ENCODE assay signal across 1 cellular context in the genomic region with DNA sequence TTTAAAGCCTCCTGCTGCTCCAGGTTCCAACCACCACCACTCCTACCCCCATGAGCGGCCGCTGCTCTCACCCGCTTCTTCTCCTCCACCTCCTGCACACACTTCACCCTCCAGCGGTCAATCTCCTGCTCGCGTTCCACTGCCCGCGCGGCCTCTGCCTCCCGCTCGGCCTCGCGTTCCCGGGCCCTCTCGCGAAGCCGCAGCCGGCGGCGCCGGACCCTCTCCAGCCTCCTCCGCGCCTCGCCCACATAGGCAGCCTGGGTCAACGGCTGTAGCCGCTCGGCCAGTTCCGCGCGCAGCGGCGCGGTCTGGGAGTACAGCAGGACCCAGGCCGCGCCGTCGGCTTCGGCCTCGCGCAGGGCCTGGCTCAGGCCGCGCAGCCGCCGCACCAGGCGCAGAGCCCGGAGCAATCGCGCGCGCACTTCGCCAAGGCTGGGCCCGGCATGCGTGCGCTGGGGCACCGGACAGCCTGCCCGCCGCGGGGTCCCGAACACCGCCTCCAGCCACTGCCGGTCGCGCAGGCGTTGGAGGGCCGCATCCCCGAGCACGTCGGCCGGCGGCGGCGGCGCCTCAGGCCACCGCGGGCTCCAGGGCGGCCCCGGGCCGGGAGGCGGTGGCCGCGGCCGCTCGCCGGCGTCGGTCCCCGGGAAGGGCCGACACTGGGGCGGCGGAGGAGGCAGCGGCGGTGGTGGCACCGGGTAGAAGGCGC.
A peak's percentile ranks its signal among the peaks of the same experiment; 100 is the strongest.
TF ChIP-seq lines count a peak whose summit lies in the region.

No MANE protein-coding gene starts in this region.

TF ChIP-seq in WTC11, 78 proteins besides CTCF, POLR2A, EP300 and RAD21 (continued from another document and continues in another):
- TF ChIP-seq, protein P1, sequence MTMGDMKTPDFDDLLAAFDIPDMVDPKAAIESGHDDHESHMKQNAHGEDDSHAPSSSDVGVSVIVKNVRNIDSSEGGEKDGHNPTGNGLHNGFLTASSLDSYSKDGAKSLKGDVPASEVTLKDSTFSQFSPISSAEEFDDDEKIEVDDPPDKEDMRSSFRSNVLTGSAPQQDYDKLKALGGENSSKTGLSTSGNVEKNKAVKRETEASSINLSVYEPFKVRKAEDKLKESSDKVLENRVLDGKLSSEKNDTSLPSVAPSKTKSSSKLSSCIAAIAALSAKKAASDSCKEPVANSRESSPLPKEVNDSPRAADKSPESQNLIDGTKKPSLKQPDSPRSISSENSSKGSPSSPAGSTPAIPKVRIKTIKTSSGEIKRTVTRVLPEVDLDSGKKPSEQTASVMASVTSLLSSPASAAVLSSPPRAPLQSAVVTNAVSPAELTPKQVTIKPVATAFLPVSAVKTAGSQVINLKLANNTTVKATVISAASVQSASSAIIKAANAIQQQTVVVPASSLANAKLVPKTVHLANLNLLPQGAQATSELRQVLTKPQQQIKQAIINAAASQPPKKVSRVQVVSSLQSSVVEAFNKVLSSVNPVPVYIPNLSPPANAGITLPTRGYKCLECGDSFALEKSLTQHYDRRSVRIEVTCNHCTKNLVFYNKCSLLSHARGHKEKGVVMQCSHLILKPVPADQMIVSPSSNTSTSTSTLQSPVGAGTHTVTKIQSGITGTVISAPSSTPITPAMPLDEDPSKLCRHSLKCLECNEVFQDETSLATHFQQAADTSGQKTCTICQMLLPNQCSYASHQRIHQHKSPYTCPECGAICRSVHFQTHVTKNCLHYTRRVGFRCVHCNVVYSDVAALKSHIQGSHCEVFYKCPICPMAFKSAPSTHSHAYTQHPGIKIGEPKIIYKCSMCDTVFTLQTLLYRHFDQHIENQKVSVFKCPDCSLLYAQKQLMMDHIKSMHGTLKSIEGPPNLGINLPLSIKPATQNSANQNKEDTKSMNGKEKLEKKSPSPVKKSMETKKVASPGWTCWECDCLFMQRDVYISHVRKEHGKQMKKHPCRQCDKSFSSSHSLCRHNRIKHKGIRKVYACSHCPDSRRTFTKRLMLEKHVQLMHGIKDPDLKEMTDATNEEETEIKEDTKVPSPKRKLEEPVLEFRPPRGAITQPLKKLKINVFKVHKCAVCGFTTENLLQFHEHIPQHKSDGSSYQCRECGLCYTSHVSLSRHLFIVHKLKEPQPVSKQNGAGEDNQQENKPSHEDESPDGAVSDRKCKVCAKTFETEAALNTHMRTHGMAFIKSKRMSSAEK (CRISPR knock-in tag; IDR thresholded peaks at IDR 0.05; ENCODE audit: borderline replicate concordance): no peak
- TF ChIP-seq SMAD4 (CRISPR knock-in tag; IDR thresholded peaks at IDR 0.05) (no peak), EMX1 (CRISPR knock-in tag; IDR thresholded peaks at IDR 0.05) (no peak), IRF2 (CRISPR knock-in tag; IDR thresholded peaks at IDR 0.05; ENCODE audit: borderline replicate concordance, low read depth) (no peak), PRRX2 (CRISPR knock-in tag; IDR thresholded peaks at IDR 0.05) (no peak), NFATC4 (CRISPR knock-in tag; IDR thresholded peaks at IDR 0.05) (no peak), FOXJ3 (CRISPR knock-in tag; IDR thresholded peaks at IDR 0.05; ENCODE audit: borderline replicate concordance) (no peak), NFYB (CRISPR knock-in tag; conservative IDR thresholded peaks at IDR 0.05; ENCODE audit: low read depth) (0 out of 2 replicates have a peak, but pooled peaks have one; percentile 29), SP1 (CRISPR knock-in tag; conservative IDR thresholded peaks at IDR 0.05) (no peak), CBFB (CRISPR knock-in tag; IDR thresholded peaks at IDR 0.05; ENCODE audit: low read depth) (0 out of 2 replicates have a peak, but pooled peaks have one; percentile 25), TEAD1 (CRISPR knock-in tag; IDR thresholded peaks at IDR 0.05) (no peak), ZNF263 (CRISPR knock-in tag; IDR thresholded peaks at IDR 0.05; ENCODE audit: low read depth) (no peak), ZNF121 (CRISPR knock-in tag; IDR thresholded peaks at IDR 0.05) (no peak; the same call in 1 of the 2 replicates), FOXP1 (CRISPR knock-in tag; IDR thresholded peaks at IDR 0.05; ENCODE audit: borderline replicate concordance) (peak; percentile 80), TEAD4 (CRISPR knock-in tag; IDR thresholded peaks at IDR 0.05) (no peak; the same call in 1 of the 2 replicates), FOXK1 (CRISPR knock-in tag; IDR thresholded peaks at IDR 0.05) (no peak), ZNF232 (CRISPR knock-in tag; IDR thresholded peaks at IDR 0.05) (no peak), ZBTB21 (CRISPR knock-in tag; IDR thresholded peaks at IDR 0.05; ENCODE audit: borderline replicate concordance) (no peak), ELF4 (CRISPR knock-in tag; IDR thresholded peaks at IDR 0.05; ENCODE audit: low read depth) (no peak)
- TF ChIP-seq, protein P2, sequence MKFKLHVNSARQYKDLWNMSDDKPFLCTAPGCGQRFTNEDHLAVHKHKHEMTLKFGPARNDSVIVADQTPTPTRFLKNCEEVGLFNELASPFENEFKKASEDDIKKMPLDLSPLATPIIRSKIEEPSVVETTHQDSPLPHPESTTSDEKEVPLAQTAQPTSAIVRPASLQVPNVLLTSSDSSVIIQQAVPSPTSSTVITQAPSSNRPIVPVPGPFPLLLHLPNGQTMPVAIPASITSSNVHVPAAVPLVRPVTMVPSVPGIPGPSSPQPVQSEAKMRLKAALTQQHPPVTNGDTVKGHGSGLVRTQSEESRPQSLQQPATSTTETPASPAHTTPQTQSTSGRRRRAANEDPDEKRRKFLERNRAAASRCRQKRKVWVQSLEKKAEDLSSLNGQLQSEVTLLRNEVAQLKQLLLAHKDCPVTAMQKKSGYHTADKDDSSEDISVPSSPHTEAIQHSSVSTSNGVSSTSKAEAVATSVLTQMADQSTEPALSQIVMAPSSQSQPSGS (CRISPR knock-in tag; IDR thresholded peaks at IDR 0.05; ENCODE audit: borderline replicate concordance, low read depth): no peak
- TF ChIP-seq, protein P3, sequence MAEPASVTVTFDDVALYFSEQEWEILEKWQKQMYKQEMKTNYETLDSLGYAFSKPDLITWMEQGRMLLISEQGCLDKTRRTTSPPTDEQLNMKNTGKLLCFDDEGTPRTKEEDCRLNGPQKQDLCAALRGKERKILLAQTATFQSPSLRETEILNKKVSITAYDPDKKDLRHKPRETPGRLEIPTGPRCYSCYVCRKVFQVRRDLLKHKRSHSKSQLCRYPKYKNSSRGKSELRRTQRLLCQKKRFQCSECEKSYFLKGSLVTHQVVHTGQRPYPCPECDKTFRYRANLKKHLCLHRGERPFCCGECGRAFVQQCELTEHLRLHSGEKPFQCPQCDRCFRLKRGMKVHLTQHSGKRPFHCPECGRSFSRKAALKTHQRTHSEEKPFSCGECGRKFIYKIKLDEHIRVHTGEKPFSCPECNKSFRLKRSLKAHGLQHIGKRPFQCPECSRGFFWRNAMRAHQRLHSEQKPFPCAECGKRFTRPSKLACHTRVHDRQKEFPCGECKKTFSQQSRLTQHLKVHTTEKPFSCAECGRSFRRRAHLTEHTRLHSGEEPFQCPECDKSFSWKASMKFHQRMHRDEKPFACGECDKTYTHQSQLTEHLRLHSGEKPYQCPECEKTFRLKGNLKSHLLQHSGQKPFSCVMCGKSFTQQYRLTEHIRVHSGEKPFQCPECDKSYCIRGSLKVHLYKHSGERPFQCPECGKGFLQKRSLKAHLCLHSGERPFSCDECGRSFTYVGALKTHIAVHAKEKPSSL (CRISPR knock-in tag; conservative IDR thresholded peaks at IDR 0.05): no peak
- TF ChIP-seq, protein P4, sequence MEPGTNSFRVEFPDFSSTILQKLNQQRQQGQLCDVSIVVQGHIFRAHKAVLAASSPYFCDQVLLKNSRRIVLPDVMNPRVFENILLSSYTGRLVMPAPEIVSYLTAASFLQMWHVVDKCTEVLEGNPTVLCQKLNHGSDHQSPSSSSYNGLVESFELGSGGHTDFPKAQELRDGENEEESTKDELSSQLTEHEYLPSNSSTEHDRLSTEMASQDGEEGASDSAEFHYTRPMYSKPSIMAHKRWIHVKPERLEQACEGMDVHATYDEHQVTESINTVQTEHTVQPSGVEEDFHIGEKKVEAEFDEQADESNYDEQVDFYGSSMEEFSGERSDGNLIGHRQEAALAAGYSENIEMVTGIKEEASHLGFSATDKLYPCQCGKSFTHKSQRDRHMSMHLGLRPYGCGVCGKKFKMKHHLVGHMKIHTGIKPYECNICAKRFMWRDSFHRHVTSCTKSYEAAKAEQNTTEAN (CRISPR knock-in tag; IDR thresholded peaks at IDR 0.05): no peak
- TF ChIP-seq, protein P5, sequence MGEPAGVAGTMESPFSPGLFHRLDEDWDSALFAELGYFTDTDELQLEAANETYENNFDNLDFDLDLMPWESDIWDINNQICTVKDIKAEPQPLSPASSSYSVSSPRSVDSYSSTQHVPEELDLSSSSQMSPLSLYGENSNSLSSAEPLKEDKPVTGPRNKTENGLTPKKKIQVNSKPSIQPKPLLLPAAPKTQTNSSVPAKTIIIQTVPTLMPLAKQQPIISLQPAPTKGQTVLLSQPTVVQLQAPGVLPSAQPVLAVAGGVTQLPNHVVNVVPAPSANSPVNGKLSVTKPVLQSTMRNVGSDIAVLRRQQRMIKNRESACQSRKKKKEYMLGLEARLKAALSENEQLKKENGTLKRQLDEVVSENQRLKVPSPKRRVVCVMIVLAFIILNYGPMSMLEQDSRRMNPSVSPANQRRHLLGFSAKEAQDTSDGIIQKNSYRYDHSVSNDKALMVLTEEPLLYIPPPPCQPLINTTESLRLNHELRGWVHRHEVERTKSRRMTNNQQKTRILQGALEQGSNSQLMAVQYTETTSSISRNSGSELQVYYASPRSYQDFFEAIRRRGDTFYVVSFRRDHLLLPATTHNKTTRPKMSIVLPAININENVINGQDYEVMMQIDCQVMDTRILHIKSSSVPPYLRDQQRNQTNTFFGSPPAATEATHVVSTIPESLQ (CRISPR knock-in tag; IDR thresholded peaks at IDR 0.05): no peak
- TF ChIP-seq, protein P6, sequence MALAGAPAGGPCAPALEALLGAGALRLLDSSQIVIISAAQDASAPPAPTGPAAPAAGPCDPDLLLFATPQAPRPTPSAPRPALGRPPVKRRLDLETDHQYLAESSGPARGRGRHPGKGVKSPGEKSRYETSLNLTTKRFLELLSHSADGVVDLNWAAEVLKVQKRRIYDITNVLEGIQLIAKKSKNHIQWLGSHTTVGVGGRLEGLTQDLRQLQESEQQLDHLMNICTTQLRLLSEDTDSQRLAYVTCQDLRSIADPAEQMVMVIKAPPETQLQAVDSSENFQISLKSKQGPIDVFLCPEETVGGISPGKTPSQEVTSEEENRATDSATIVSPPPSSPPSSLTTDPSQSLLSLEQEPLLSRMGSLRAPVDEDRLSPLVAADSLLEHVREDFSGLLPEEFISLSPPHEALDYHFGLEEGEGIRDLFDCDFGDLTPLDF (CRISPR knock-in tag; IDR thresholded peaks at IDR 0.05): no peak
- TF ChIP-seq, protein P7, sequence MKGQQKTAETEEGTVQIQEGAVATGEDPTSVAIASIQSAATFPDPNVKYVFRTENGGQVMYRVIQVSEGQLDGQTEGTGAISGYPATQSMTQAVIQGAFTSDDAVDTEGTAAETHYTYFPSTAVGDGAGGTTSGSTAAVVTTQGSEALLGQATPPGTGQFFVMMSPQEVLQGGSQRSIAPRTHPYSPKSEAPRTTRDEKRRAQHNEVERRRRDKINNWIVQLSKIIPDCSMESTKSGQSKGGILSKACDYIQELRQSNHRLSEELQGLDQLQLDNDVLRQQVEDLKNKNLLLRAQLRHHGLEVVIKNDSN (CRISPR knock-in tag; IDR thresholded peaks at IDR 0.05): no peak
- TF ChIP-seq, protein P8, sequence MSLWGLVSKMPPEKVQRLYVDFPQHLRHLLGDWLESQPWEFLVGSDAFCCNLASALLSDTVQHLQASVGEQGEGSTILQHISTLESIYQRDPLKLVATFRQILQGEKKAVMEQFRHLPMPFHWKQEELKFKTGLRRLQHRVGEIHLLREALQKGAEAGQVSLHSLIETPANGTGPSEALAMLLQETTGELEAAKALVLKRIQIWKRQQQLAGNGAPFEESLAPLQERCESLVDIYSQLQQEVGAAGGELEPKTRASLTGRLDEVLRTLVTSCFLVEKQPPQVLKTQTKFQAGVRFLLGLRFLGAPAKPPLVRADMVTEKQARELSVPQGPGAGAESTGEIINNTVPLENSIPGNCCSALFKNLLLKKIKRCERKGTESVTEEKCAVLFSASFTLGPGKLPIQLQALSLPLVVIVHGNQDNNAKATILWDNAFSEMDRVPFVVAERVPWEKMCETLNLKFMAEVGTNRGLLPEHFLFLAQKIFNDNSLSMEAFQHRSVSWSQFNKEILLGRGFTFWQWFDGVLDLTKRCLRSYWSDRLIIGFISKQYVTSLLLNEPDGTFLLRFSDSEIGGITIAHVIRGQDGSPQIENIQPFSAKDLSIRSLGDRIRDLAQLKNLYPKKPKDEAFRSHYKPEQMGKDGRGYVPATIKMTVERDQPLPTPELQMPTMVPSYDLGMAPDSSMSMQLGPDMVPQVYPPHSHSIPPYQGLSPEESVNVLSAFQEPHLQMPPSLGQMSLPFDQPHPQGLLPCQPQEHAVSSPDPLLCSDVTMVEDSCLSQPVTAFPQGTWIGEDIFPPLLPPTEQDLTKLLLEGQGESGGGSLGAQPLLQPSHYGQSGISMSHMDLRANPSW (CRISPR knock-in tag; conservative IDR thresholded peaks at IDR 0.05; ENCODE audit: low read depth): no peak
- TF ChIP-seq, protein P9, sequence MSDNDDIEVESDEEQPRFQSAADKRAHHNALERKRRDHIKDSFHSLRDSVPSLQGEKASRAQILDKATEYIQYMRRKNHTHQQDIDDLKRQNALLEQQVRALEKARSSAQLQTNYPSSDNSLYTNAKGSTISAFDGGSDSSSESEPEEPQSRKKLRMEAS (CRISPR knock-in tag; IDR thresholded peaks at IDR 0.05): no peak; the same call in 1 of the 2 replicates
- TF ChIP-seq, protein P10, sequence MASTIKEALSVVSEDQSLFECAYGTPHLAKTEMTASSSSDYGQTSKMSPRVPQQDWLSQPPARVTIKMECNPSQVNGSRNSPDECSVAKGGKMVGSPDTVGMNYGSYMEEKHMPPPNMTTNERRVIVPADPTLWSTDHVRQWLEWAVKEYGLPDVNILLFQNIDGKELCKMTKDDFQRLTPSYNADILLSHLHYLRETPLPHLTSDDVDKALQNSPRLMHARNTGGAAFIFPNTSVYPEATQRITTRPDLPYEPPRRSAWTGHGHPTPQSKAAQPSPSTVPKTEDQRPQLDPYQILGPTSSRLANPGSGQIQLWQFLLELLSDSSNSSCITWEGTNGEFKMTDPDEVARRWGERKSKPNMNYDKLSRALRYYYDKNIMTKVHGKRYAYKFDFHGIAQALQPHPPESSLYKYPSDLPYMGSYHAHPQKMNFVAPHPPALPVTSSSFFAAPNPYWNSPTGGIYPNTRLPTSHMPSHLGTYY (CRISPR knock-in tag; IDR thresholded peaks at IDR 0.05): no peak
- TF ChIP-seq, protein P11, sequence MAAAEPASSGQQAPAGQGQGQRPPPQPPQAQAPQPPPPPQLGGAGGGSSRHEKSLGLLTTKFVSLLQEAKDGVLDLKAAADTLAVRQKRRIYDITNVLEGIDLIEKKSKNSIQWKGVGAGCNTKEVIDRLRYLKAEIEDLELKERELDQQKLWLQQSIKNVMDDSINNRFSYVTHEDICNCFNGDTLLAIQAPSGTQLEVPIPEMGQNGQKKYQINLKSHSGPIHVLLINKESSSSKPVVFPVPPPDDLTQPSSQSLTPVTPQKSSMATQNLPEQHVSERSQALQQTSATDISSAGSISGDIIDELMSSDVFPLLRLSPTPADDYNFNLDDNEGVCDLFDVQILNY (CRISPR knock-in tag; IDR thresholded peaks at IDR 0.05): peak; percentile 79; the same call in 1 of the 2 replicates
- TF ChIP-seq, protein P12, sequence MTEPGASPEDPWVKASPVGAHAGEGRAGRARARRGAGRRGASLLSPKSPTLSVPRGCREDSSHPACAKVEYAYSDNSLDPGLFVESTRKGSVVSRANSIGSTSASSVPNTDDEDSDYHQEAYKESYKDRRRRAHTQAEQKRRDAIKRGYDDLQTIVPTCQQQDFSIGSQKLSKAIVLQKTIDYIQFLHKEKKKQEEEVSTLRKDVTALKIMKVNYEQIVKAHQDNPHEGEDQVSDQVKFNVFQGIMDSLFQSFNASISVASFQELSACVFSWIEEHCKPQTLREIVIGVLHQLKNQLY (CRISPR knock-in tag; IDR thresholded peaks at IDR 0.05): no peak
- TF ChIP-seq, protein P13, sequence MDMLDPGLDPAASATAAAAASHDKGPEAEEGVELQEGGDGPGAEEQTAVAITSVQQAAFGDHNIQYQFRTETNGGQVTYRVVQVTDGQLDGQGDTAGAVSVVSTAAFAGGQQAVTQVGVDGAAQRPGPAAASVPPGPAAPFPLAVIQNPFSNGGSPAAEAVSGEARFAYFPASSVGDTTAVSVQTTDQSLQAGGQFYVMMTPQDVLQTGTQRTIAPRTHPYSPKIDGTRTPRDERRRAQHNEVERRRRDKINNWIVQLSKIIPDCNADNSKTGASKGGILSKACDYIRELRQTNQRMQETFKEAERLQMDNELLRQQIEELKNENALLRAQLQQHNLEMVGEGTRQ (CRISPR knock-in tag; IDR thresholded peaks at IDR 0.05): no peak
